Comparison of ENCODE assay signal across 16 cellular contexts in genomic region chr2:207483066-207483465, GRCh38.
"Had no signal": no experiment of that assay in that cellular context is flagged by ENCODE, and none has a peak within 500 bp of the region (broad histone marks: within the 10 kb centered on the region; RNA-seq: fewer than 3 reads in every experiment).

No MANE protein-coding gene starts in this region.

- H3K9me3 Mint-ChIP-seq: activated naive CD4-positive, alpha-beta T cell treated with anti-CD3 and anti-CD28 coated beads, Interleukin-2, amount 50 U/mL, for 72 hours had no signal

- DNase-seq: activated CD4-positive, alpha-beta T cell treated with anti-CD3 and anti-CD28 coated beads, Interleukin-2, amount 50 U/mL, for 1 hour; activated effector memory CD4-positive, alpha-beta T cell treated with anti-CD3 and anti-CD28 coated beads, Interleukin-2, amount 50 U/mL, for 16 hours; dorsolateral prefrontal cortex; head of caudate nucleus; kidney; right lobe of liver; SK-N-SH; spleen; stimulated activated CD4-positive, alpha-beta T cell treated with anti-CD3 and anti-CD28 coated beads, Interleukin-2, amount 100 ng/mL, for 24 hours; stimulated activated naive CD4-positive, alpha-beta T cell; substantia nigra; T-helper 1 cell; transverse colon had no signal

- H3K4me1 ChIP-seq: breast epithelium, right lobe of liver had no signal

- H3K27ac ChIP-seq: breast epithelium, dorsolateral prefrontal cortex, right lobe of liver, spleen, transverse colon had no signal

- H3K27me3 ChIP-seq: breast epithelium, dorsolateral prefrontal cortex, right lobe of liver, spleen, transverse colon had no signal

- H3K4me2 ChIP-seq: SK-N-SH had no signal

- H3K9me3 ChIP-seq: breast epithelium, right lobe of liver, SK-N-SH, spleen, transverse colon had no signal

- H3K36me3 ChIP-seq: breast epithelium, right lobe of liver, spleen, transverse colon had no signal

- ATAC-seq: activated naive CD4-positive, alpha-beta T cell treated with anti-CD3 and anti-CD28 coated beads, Interleukin-2, amount 50 U/mL, for 72 hours; esophagus mucosa; right lobe of liver had no signal

- FAIRE-seq: kidney had no signal

- H3K4me3 ChIP-seq: breast epithelium, dorsolateral prefrontal cortex, right lobe of liver, spleen, transverse colon had no signal

- H3K36me3 Mint-ChIP-seq: activated naive CD4-positive, alpha-beta T cell treated with anti-CD3 and anti-CD28 coated beads, Interleukin-2, amount 50 U/mL, for 72 hours had no signal
